11 cellular contexts compared by ENCODE assay signal in genomic region chr3:128343287-128344045, GRCh38.
DNase-seq lines count a peak whose midpoint lies in the region; ATAC-seq and TF ChIP-seq lines count a peak whose summit lies in the region.
"Had no signal": no experiment of that assay in that cellular context is flagged by ENCODE, and none has a peak within 500 bp of the region (broad histone marks: within the 10 kb centered on the region; RNA-seq: fewer than 3 reads in every experiment).

No MANE protein-coding gene starts in this region.

- H3K79me2 ChIP-seq in mammary epithelial cell (ENCODE audit: insufficient read depth, low read length) = no peaks in the 10 kb centered on the region

- H3K9ac ChIP-seq in mammary epithelial cell (ENCODE audit: insufficient read depth, low read length) = no peak overlapping the region

- no TSS peak for BruUV-seq in mammary epithelial cell (replicated peaks; lab: Mats Ljungman, UMichigan)

- peaks cover 9% of the 10 kb centered on the region for H3K9me3 Mint-ChIP-seq in mesothelial cell of epicardium
- H3K9me3 Mint-ChIP-seq: activated CD8-positive, alpha-beta T cell treated with anti-CD3 and anti-CD28 coated beads for 36 hours; IgD-negative memory B cell had no signal

- no peak for ATAC-seq in HG02885 (IDR thresholded peaks at IDR 0.05; ENCODE audit: poor library complexity, unreplicated experiment)
- ATAC-seq: activated CD8-positive, alpha-beta T cell treated with anti-CD3 and anti-CD28 coated beads for 36 hours had no signal

- peaks cover 40% of the 10 kb centered on the region for H3K4me1 Mint-ChIP-seq in mesothelial cell of epicardium

- H3K27me3 Mint-ChIP-seq in mesothelial cell of epicardium (ENCODE audit: low read depth) = no peaks in the 10 kb centered on the region
- H3K27me3 Mint-ChIP-seq: activated CD8-positive, alpha-beta T cell treated with anti-CD3 and anti-CD28 coated beads for 36 hours; IgD-negative memory B cell had no signal

- TF ChIP-seq CTCF in mammary epithelial cell (conservative IDR thresholded peaks at IDR 0.05 in 1 of 2, IDR thresholded peaks at IDR 0.05 in 1 of 2; ENCODE audit: extremely low read depth in 1 of 2, insufficient read depth in 1 of 2, low read depth in 1 of 2, low read length in 2 of 2) = no peak
- TF ChIP-seq CTCF in mesothelial cell of epicardium (IDR thresholded peaks at IDR 0.05; ENCODE audit: unreplicated experiment) = no peak

- no peaks in the 10 kb centered on the region for H3K27me3 ChIP-seq in mammary epithelial cell (ENCODE audit: insufficient read depth, low read length)
- H3K27me3 ChIP-seq: esophagus squamous epithelium had no signal

- 73% methylated on average over 6 of the region's 6 CpGs for WGBS in mammary epithelial cell (ENCODE audit: low coverage, missing lambda C conversion rate)

- H3K36me3 ChIP-seq in mammary epithelial cell (ENCODE audit: insufficient read depth, low read length) = no peaks in the 10 kb centered on the region

- H3K9me3 ChIP-seq in mammary epithelial cell (replicated peaks; ENCODE audit: insufficient read depth, low read length) = no peaks in the 10 kb centered on the region
- H3K9me3 ChIP-seq: esophagus squamous epithelium had no signal

- peak overlapping the region; percentile 92 for H3K27ac Mint-ChIP-seq in mesothelial cell of epicardium
- H3K27ac Mint-ChIP-seq: activated CD8-positive, alpha-beta T cell treated with anti-CD3 and anti-CD28 coated beads for 36 hours had no signal

- H3K4me3 Mint-ChIP-seq in mesothelial cell of epicardium = no peak overlapping the region
- H3K4me3 Mint-ChIP-seq: activated CD8-positive, alpha-beta T cell treated with anti-CD3 and anti-CD28 coated beads for 36 hours; IgD-negative memory B cell had no signal

- peak overlapping the region; percentile 2 for H3K4me2 ChIP-seq in mammary epithelial cell (ENCODE audit: insufficient read depth, low read depth, low read length)

- H2AFZ ChIP-seq in mammary epithelial cell (ENCODE audit: low read depth, low read length) = peak overlapping the region; percentile 42

- H4K20me1 ChIP-seq in mammary epithelial cell (ENCODE audit: insufficient read depth, low read length) = no peaks in the 10 kb centered on the region

- DNase-seq in DMS53 treated with DMSO at 0.1 percent for 48 hours (lab: John Stamatoyannopoulos, UW; ENCODE audit: unreplicated experiment) (peak; percentile 75), NCI-H146 treated with DMSO at 0.1 percent for 48 hours (lab: John Stamatoyannopoulos, UW; ENCODE audit: unreplicated experiment) (peak; percentile 64), mammary epithelial cell (peak; percentile 22), mesothelial cell of epicardium (ENCODE audit: low spot score in 2 of 2, unreplicated experiment in 2 of 2) (no peak), head of caudate nucleus (no peak), NCI-H1105 treated with DMSO at 0.1 percent for 48 hours (lab: John Stamatoyannopoulos, UW) (no peak), NCI-H128 (lab: John Stamatoyannopoulos, UW; ENCODE audit: unreplicated experiment) (no peak)
- DNase-seq: activated CD8-positive, alpha-beta T cell treated with anti-CD3 and anti-CD28 coated beads for 36 hours; esophagus squamous epithelium had no signal

- H3K4me3 ChIP-seq in mammary epithelial cell (replicated peaks in 1 of 3; ENCODE audit: insufficient read depth in 1 of 3, low read depth in 2 of 3, low read length in 3 of 3) = no peak overlapping the region
- H3K4me3 ChIP-seq: esophagus squamous epithelium had no signal

- peaks cover 9% of the 10 kb centered on the region for H3K4me1 ChIP-seq in mammary epithelial cell (ENCODE audit: insufficient read depth, low read length)

- peaks cover 2% of the 10 kb centered on the region for H3K36me3 Mint-ChIP-seq in mesothelial cell of epicardium

- dilution Hi-C loops in mammary epithelial cell (cut with HindIII; ENCODE audit: low sequenced_read_pairs) = no loop called here

- in situ Hi-C loops in mammary epithelial cell (cut with MboI; ENCODE audit: low sequenced_read_pairs in 2 of 2) = no loop called here

- CTCF ChIA-PET in mammary epithelial cell (lab: Charles Lee; ENCODE audit: low non-redundant PET) = no interaction called here

- H3K27ac ChIP-seq in mammary epithelial cell (ENCODE audit: insufficient read depth, low read depth, low read length) = no peak overlapping the region
- H3K27ac ChIP-seq: esophagus squamous epithelium had no signal

- intact Hi-C loops in mammary epithelial cell (cut with micrococcal nuclease) (no loop called here), head of caudate nucleus (cut with DNase I) (no loop called here)

Comparison
In these comparisons a context has a peak if more than half of its experiments do, and no peak if none do; other contexts are left out.
1. DNase-seq: peak in DMS53 treated with DMSO at 0.1 percent for 48 hours (single experiment), NCI-H146 treated with DMSO at 0.1 percent for 48 hours (single experiment) and mammary epithelial cell (single experiment); none in mesothelial cell of epicardium (0 of 2), head of caudate nucleus (0 of 42), NCI-H1105 treated with DMSO at 0.1 percent for 48 hours (single experiment) and NCI-H128 (single experiment).